In the genomic region with DNA sequence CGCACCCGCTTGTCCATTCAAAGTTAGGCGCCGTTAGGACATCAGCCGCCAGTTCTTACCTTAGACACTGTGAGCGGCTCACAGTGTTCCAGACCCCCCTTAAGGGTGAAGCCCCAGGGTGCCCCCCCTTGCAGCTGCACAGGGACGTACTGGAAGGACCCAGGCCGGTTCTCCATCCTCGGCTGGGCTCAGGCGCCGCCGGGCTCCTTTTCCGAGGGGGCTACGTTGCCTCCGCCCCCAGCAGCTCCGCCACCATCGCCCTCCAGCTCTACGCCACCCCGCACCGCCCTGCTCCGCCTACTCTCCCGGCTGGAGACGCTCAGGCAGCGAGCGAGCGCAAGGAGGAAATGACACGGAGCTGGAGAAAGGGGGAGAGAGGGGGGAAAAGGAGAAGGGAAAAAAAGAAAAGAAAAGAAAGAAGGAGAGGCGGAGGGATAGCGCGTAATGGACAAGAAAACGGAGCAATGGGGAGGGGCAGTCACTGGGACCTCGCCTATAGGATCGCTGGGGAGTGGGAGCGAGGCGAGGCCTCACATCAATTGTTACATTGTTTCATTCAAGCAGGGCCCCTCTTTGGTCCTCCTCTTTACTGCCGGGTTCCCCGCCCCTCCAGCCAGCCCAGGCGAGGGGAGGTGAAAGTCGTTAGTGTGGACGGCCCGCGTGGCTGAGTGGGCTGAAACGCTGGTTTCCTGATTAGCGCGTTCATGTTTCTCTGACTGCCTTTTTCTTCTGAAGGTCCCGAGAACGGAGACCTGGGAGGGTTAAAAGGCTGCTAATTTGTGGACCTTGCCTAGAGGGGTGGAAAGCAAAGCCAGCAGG, we compare ENCODE assay signal across 8 cellular contexts. TPM values are rescaled to one million over a fixed set of nuclear protein-coding genes. Genes with fewer than 3 reads are reported as not detected.
A peak's percentile ranks its signal among the peaks of the same experiment; 100 is the strongest.
DNase-seq lines count a peak whose midpoint lies in the region; ATAC-seq and TF ChIP-seq lines count a peak whose summit lies in the region.

TSS of gene SHROOM4 (minus strand) at position 352 of the 819 bp plus-strand sequence. CDS start at position 176, 176 bp downstream.

- peak within 1 kb of the TSS; percentile 95 for H3K27ac ChIP-seq in angular gyrus (ENCODE audit: low read depth, low read length)

- intact Hi-C loops in posterior cingulate gyrus (cut with DNase I): loop anchor here (10.0 kb wide), 1 partner anchor 49 kb away; no protein-coding TSS in a partner anchor

- no peak for TF ChIP-seq POLR2A in GM18505 (IDR thresholded peaks at IDR 0.05; ENCODE audit: borderline replicate concordance, extremely low read depth, insufficient read depth, insufficient read length)

- ATAC-seq in GM18868 (IDR thresholded peaks at IDR 0.05; ENCODE audit: unreplicated experiment) (no peak), GM18505 (IDR thresholded peaks at IDR 0.05; ENCODE audit: unreplicated experiment) (no peak), GM18867 (IDR thresholded peaks at IDR 0.05; ENCODE audit: unreplicated experiment) (no peak)

- DNase-seq in H4 (ENCODE audit: low spot score): peak; percentile 6
- DNase-seq in hippocampal formation (lab: John Stamatoyannopoulos, UW): peak; percentile 55 to 68
- peak; percentile 28 to 93 (median 50) for DNase-seq in posterior cingulate gyrus
- no peak for DNase-seq in activated T-cell treated with anti-CD3 and anti-CD28 coated beads for 4 hours

RNA-seq across cellular contexts. Expression of gene SHROOM4, which starts in this region (rescaled TPM):
- total RNA-seq in H4 (2014; rRNA removed; shearing (Covaris generic)): 0.08 and 0.19 TPM in 2 replicates

Comparison
In these comparisons a context has a peak if more than half of its experiments do, and no peak if none do; other contexts are left out.
1. Peak in DNase-seq in H4; RNA of the gene not detected or under 1 TPM.